Comparison of ENCODE assay signal across 6 cellular contexts in genomic region chrX:155008578-155008977, GRCh38. TPM values are rescaled to one million over a fixed set of nuclear protein-coding genes. Genes with fewer than 3 reads are reported as not detected.
A peak's percentile ranks its signal among the peaks of the same experiment; 100 is the strongest.
DNase-seq lines count a peak whose midpoint lies in the region; ATAC-seq, FAIRE-seq and TF ChIP-seq lines count a peak whose summit lies in the region.
"Not testable (repeated sequence)": the region's sequence is repeated elsewhere in the genome, so short reads cannot be mapped to it uniquely, and the experiment has no call there.

No MANE protein-coding gene starts in this region.

- RAD21 ChIA-PET in GM12878 (lab: Charles Lee; ENCODE audit: unreplicated experiment) = not testable (repeated sequence)

- not testable (repeated sequence) for TF ChIP-seq EP300 in GM12878 (IDR thresholded peaks at IDR 0.05; ENCODE audit: borderline replicate concordance in 1 of 2, control insufficient read depth in 1 of 2, low read depth in 2 of 2, low read length in 2 of 2); HepG2 (IDR thresholded peaks at IDR 0.05; ENCODE audit: low read depth in 2 of 2, low read length in 2 of 2); HepG2 (CRISPR knock-in tag; IDR thresholded peaks at IDR 0.05; ENCODE audit: borderline replicate concordance)

- TF ChIP-seq POLR2A in GM12891 (IDR thresholded peaks at IDR 0.05; ENCODE audit: low read depth, low read length); GM12878 (IDR thresholded peaks at IDR 0.05; ENCODE audit: low read depth, low read length); endothelial cell of umbilical vein (IDR thresholded peaks at IDR 0.05; ENCODE audit: low read depth, low read length); HepG2 (IDR thresholded peaks at IDR 0.05; ENCODE audit: insufficient read depth in 1 of 2, low read depth in 2 of 2, low read length in 2 of 2); gastrocnemius medialis (IDR thresholded peaks at IDR 0.05): not testable (repeated sequence)

- SMC1A ChIA-PET in GM12878 (lab: Charles Lee; ENCODE audit: uncharacterized antibody, unreplicated experiment) = not testable (repeated sequence)

- not testable (repeated sequence) for H2AFZ ChIP-seq in GM12878 (ENCODE audit: control insufficient read depth, low read depth, low read length); endothelial cell of umbilical vein (ENCODE audit: low read depth, low read length); HepG2 (ENCODE audit: low read length)

- H3K27me3 ChIP-seq in Panc1 (ENCODE audit: control insufficient read depth, insufficient read depth, low read length); GM12878 (replicated peaks in 1 of 2; ENCODE audit: control insufficient read depth in 2 of 2, insufficient read depth in 2 of 2, low read length in 1 of 2); endothelial cell of umbilical vein (ENCODE audit: control insufficient read depth in 2 of 2, insufficient read depth in 2 of 2, low read length in 2 of 2); HepG2 (ENCODE audit: control insufficient read depth in 1 of 2, insufficient read depth in 2 of 2, low read length in 2 of 2); gastrocnemius medialis: not testable (repeated sequence)

- not testable (repeated sequence) for TF ChIP-seq CTCF in Panc1 (IDR thresholded peaks at IDR 0.05); GM12878 (IDR thresholded peaks at IDR 0.05 in 2 of 3, conservative IDR thresholded peaks at IDR 0.05 in 1 of 3; ENCODE audit: control insufficient read depth in 2 of 3, extremely low read depth in 1 of 3, insufficient read depth in 1 of 3, low read depth in 3 of 3, low read length in 3 of 3); endothelial cell of umbilical vein (IDR thresholded peaks at IDR 0.05; ENCODE audit: extremely low read depth in 1 of 2, insufficient read depth in 1 of 2, low read depth in 1 of 2, low read length in 2 of 2); HepG2 (CRISPR knock-in tag; IDR thresholded peaks at IDR 0.05); gastrocnemius medialis (IDR thresholded peaks at IDR 0.05 in 4 of 5, conservative IDR thresholded peaks at IDR 0.05 in 1 of 5)

- not testable (repeated sequence) for H3K4me3 ChIP-seq in Panc1 (ENCODE audit: low read depth in 2 of 2, low read length in 2 of 2); GM12878; endothelial cell of umbilical vein (replicated peaks in 1 of 3; ENCODE audit: insufficient read depth in 1 of 3, low read depth in 1 of 3, low read length in 3 of 3); HepG2 (replicated peaks in 1 of 3; ENCODE audit: insufficient read depth in 1 of 3, low read depth in 2 of 3, low read length in 3 of 3); gastrocnemius medialis

- H3K9ac ChIP-seq in GM12878 (ENCODE audit: control insufficient read depth, insufficient read depth, low read length); endothelial cell of umbilical vein (replicated peaks; ENCODE audit: extremely low read depth, insufficient read depth, low read length); HepG2 (ENCODE audit: insufficient read depth, low read depth, low read length): not testable (repeated sequence)

- not testable (repeated sequence) for H3K9me3 ChIP-seq in Panc1 (ENCODE audit: control insufficient read depth, insufficient read depth, low read depth, low read length); GM12878 (replicated peaks; ENCODE audit: control insufficient read depth, insufficient read depth, low read length); endothelial cell of umbilical vein (replicated peaks; ENCODE audit: control insufficient read depth, insufficient read depth, low read length); HepG2 (ENCODE audit: low read length); gastrocnemius medialis

- 100% methylated on average over 6 of the region's 12 CpGs for WGBS in GM12878 (ENCODE audit: insufficient coverage, insufficient replicate concordance, low lambda C conversion rate, missing lambda C conversion rate)
- WGBS in HepG2 (ENCODE audit: low lambda C conversion rate) = no CpG with 5 or more reads among the region's 12 CpGs

- H4K20me1 ChIP-seq in GM12878 (ENCODE audit: control insufficient read depth, insufficient read depth); endothelial cell of umbilical vein (replicated peaks; ENCODE audit: control insufficient read depth, extremely low read depth, insufficient read depth, low read length); HepG2 (ENCODE audit: insufficient read depth, low read length): not testable (repeated sequence)

- in situ Hi-C loops in Panc1 (cut with HindIII; ENCODE audit: low pct_unique_long_range_greater_than_20kb, low sequenced_read_pairs); GM12878 (cut with MboI); HepG2 (cut with HindIII; ENCODE audit: extremely low pct_ligation_motif_present, low pct_unique_long_range_greater_than_20kb); gastrocnemius medialis (cut with MboI; ENCODE audit: low sequenced_read_pairs in 4 of 4): not testable (repeated sequence)

- CTCF ChIA-PET in Panc1 (lab: Charles Lee); GM12878 (lab: Yijun Ruan, JAX); endothelial cell of umbilical vein (lab: Charles Lee); HepG2 (lab: Yijun Ruan, JAX; ENCODE audit: low intra/inter-chr PET ratio, low total read pairs): not testable (repeated sequence)

- H3K4me1 ChIP-seq in Panc1 (ENCODE audit: control insufficient read depth, insufficient read depth, low read length); GM12878 (ENCODE audit: control insufficient read depth, insufficient read depth, low read length); endothelial cell of umbilical vein (ENCODE audit: control insufficient read depth, extremely low read depth, insufficient read depth, low read length); gastrocnemius medialis: not testable (repeated sequence)
- peaks cover 20% of the 10 kb centered on the region for H3K4me1 ChIP-seq in HepG2 (ENCODE audit: insufficient read depth, low read length)

- H3K9me1 ChIP-seq in endothelial cell of umbilical vein (replicated peaks; ENCODE audit: control insufficient read depth, extremely low read depth, insufficient read depth, low read length) = not testable (repeated sequence)

- intact Hi-C loops in Panc1 (cut with micrococcal nuclease; ENCODE audit: unreplicated experiment); GM12878 (cut with micrococcal nuclease; ENCODE audit: unreplicated experiment); endothelial cell of umbilical vein (cut with micrococcal nuclease); HepG2 (cut with micrococcal nuclease; ENCODE audit: unreplicated experiment); gastrocnemius medialis (cut with DNase I; ENCODE audit: low total_unique reads): not testable (repeated sequence)

- not testable (repeated sequence) for TF ChIP-seq RAD21 in GM12878 (IDR thresholded peaks at IDR 0.05; ENCODE audit: insufficient read depth, low read depth, low read length); HepG2 (CRISPR knock-in tag; IDR thresholded peaks at IDR 0.05)

- not testable (repeated sequence) for BruUV-seq in Panc1 (replicated peaks; lab: Mats Ljungman, UMichigan); GM12878 (replicated peaks; lab: Mats Ljungman, UMichigan); endothelial cell of umbilical vein (replicated peaks; lab: Mats Ljungman, UMichigan); HepG2 (replicated peaks; lab: Mats Ljungman, UMichigan)

- DNase-seq in GM12891 (ENCODE audit: insufficient read length, low spot score); Panc1 (ENCODE audit: low read depth, low spot score); GM12878 (ENCODE audit: low read depth, low spot score); endothelial cell of umbilical vein (ENCODE audit: low read depth, low spot score); HepG2 (ENCODE audit: low spot score); gastrocnemius medialis: not testable (repeated sequence)

- not testable (repeated sequence) for H3K79me2 ChIP-seq in GM12878 (ENCODE audit: control insufficient read depth, insufficient read depth, low read length); endothelial cell of umbilical vein (ENCODE audit: control insufficient read depth, insufficient read depth, low read length); HepG2 (ENCODE audit: insufficient read depth, low read length)

- not testable (repeated sequence) for H3K27ac ChIP-seq in Panc1 (ENCODE audit: low read length); GM12878 (ENCODE audit: control insufficient read depth, insufficient read depth); endothelial cell of umbilical vein (ENCODE audit: insufficient read depth, low read depth, low read length); HepG2 (ENCODE audit: extremely low read length, insufficient read depth, low read length)
- peak overlapping the region in 3 of 4 donors; percentile 58 to 68 (median 65) for H3K27ac ChIP-seq in gastrocnemius medialis

- not testable (repeated sequence) for H3K4me2 ChIP-seq in GM12878 (ENCODE audit: control insufficient read depth, insufficient read depth); endothelial cell of umbilical vein (ENCODE audit: insufficient read depth, low read length); HepG2 (ENCODE audit: low read depth, low read length)

- dilution Hi-C loops in endothelial cell of umbilical vein (cut with MboI; ENCODE audit: extremely low pct_ligation_motif_present, low sequenced_read_pairs) = not testable (repeated sequence)

- peak; percentile 92 for ATAC-seq in Panc1
- peak; percentile 40; the same call in 2 of the 3 replicates for ATAC-seq in GM12878
- peak; percentile 40; the same call in 2 of the 3 replicates for ATAC-seq in HepG2
- not testable (repeated sequence) for ATAC-seq in gastrocnemius medialis

- FAIRE-seq in GM12891 (lab: Jason Lieb, UNC) (peak; percentile 89), endothelial cell of umbilical vein (lab: Jason Lieb, UNC) (peak; percentile 89)
- FAIRE-seq in GM12878 (lab: Jason Lieb, UNC); HepG2 (lab: Jason Lieb, UNC): not testable (repeated sequence)

- not testable (repeated sequence) for H3K36me3 ChIP-seq in Panc1 (ENCODE audit: control insufficient read depth, insufficient read depth, low read length); GM12878 (ENCODE audit: control insufficient read depth in 2 of 2, insufficient read depth in 2 of 2, low read length in 1 of 2); endothelial cell of umbilical vein (ENCODE audit: control insufficient read depth in 2 of 2, extremely low read depth in 1 of 2, insufficient read depth in 2 of 2, low read length in 2 of 2); HepG2 (replicated peaks in 1 of 2; ENCODE audit: control insufficient read depth in 1 of 2, insufficient read depth in 2 of 2, low read length in 2 of 2); gastrocnemius medialis

- POLR2A ChIA-PET in Panc1 (lab: Charles Lee); GM12878 (lab: Charles Lee); endothelial cell of umbilical vein (lab: Charles Lee); HepG2 (lab: Yijun Ruan, JAX): not testable (repeated sequence)

RNA-seq across cellular contexts. Expression of gene F8, which starts 13.9 kb away (rescaled TPM):
- polyA plus RNA-seq in GM12891 (2012; ENCODE audit: low read depth, missing spikeins) = 5.9 TPM
- total RNA-seq in Panc1 (2021; ENCODE audit: unreplicated experiment) (12.4 TPM), GM12878 (2014; rRNA removed) (5.1 and 5.3 TPM in 2 replicates), GM12878 (2014; rRNA removed; fragmentation: Illumina TruSeq; extraction: Trizol) (3.8 and 4.8 TPM in 2 replicates), GM12878 (2021) (4.5 and 5.0 TPM in 2 replicates), endothelial cell of umbilical vein (0.67 and 1.1 TPM in 2 replicates), HepG2 (2016; rRNA removed; fragmentation: Illumina TruSeq; extraction: Trizol) (0.21 and 0.29 TPM in 2 replicates), gastrocnemius medialis (10 to 100 TPM; 23.3 to 33.7 (median 28.2) TPM)
- 11.2 TPM for polyA plus RNA-seq in Panc1 (2012; ENCODE audit: insufficient read length)
- total RNA-seq in GM12878 (2013; cell fraction: nucleolus; rRNA removed) = 5.2 and 5.9 TPM in 2 replicates
- polyA plus RNA-seq in GM12878 (2011; ENCODE audit: low read depth) = 2.8 TPM
- polyA plus RNA-seq in GM12878 (2011; rRNA removed) (8.1 and 11.9 TPM in 2 replicates), GM12878 (2014; fragmentation: Illumina TruSeq; extraction: Trizol) (6.4 and 7.4 TPM in 2 replicates), GM12878 (2014; fragmentation: Nextera tagmentation; extraction: Ambion mirVana) (1 to 10 TPM; 3.0 to 3.7 TPM), GM12878 (2014; rRNA removed) (4.1 and 4.9 TPM in 2 replicates), GM12878 (2016; fragmentation: Nextera tagmentation; extraction: Ambion mirVana) (1 to 10 TPM; 6.1 to 7.1 TPM), endothelial cell of umbilical vein (0.53 and 0.62 TPM in 2 replicates), HepG2 (2011; rRNA removed) (0.37 and 0.61 TPM in 2 replicates)
- 5.7 and 6.6 TPM in 2 replicates for polyA plus RNA-seq in GM12878 (2011; cell fraction: cytosol; rRNA removed)
- polyA plus RNA-seq in GM12878 (2011; cell fraction: nucleus; rRNA removed) = 2.8 and 4.1 TPM in 2 replicates
- polyA plus RNA-seq in GM12878 (2012) = 3.9 and 5.7 TPM in 2 replicates
- 6.6 and 7.1 TPM in 2 replicates for polyA minus RNA-seq in GM12878 (2011; rRNA and poly(A)+ RNA removed)
- 1.3 and 1.8 TPM in 2 replicates for polyA minus RNA-seq in GM12878 (2011; cell fraction: cytosol; rRNA and poly(A)+ RNA removed)
- 2.4 and 2.5 TPM in 2 replicates for polyA minus RNA-seq in GM12878 (2011; cell fraction: nucleus; rRNA and poly(A)+ RNA removed)
- polyA plus RNA-seq in endothelial cell of umbilical vein (2011; cell fraction: cytosol; rRNA removed) = 0.56 and 0.80 TPM in 2 replicates
- polyA plus RNA-seq in endothelial cell of umbilical vein (2011; cell fraction: nucleus; rRNA removed) = 0.36 and 0.55 TPM in 2 replicates
- 0.40 and 0.79 TPM in 2 replicates for polyA plus RNA-seq in endothelial cell of umbilical vein (2012)
- 1.0 and 1.2 TPM in 2 replicates for polyA minus RNA-seq in endothelial cell of umbilical vein
- polyA minus RNA-seq in endothelial cell of umbilical vein (2011; cell fraction: cytosol; rRNA and poly(A)+ RNA removed) = 1.4 TPM
- 0.72 and 1.5 TPM in 2 replicates for polyA minus RNA-seq in endothelial cell of umbilical vein (2011; cell fraction: nucleus; rRNA and poly(A)+ RNA removed)
- total RNA-seq in HepG2 (2016; cell fraction: cytosol; rRNA removed; fragmentation: Illumina TruSeq; extraction: Trizol; ENCODE audit: low read depth) = 0.10 TPM in 1 of 2 replicates, not detected in the other
- 0.13 and 0.76 TPM in 2 replicates for total RNA-seq in HepG2 (2016; cell fraction: insoluble cytoplasmic fraction; rRNA removed; fragmentation: Illumina TruSeq; extraction: Trizol)
- total RNA-seq in HepG2 (2016; cell fraction: membrane; rRNA removed; fragmentation: Illumina TruSeq; extraction: Trizol) = 0.34 and 0.40 TPM in 2 replicates
- 0.43 and 0.47 TPM in 2 replicates for total RNA-seq in HepG2 (2016; cell fraction: nucleus; rRNA removed; fragmentation: Illumina TruSeq; extraction: Trizol)
- polyA plus RNA-seq in HepG2 (2011; cell fraction: cytosol; rRNA removed) = 0.27 and 0.32 TPM in 2 replicates
- 0.19 and 0.23 TPM in 2 replicates for polyA plus RNA-seq in HepG2 (2011; cell fraction: nucleus; rRNA removed)
- polyA plus RNA-seq in HepG2 (2012) = 0.15 and 0.30 TPM in 2 replicates
- polyA plus RNA-seq in HepG2 (2016; cell fraction: cytosol; fragmentation: Illumina TruSeq; extraction: Trizol; ENCODE audit: low read depth) = 0.12 and 0.15 TPM in 2 replicates
- polyA plus RNA-seq in HepG2 (2016; cell fraction: insoluble cytoplasmic fraction; fragmentation: Illumina TruSeq; extraction: Trizol; ENCODE audit: low read depth) = 0.32 and 0.61 TPM in 2 replicates
- 0.24 and 0.27 TPM in 2 replicates for polyA plus RNA-seq in HepG2 (2016; cell fraction: membrane; fragmentation: Illumina TruSeq; extraction: Trizol; ENCODE audit: low read depth)
- polyA plus RNA-seq in HepG2 (2016; cell fraction: nucleus; fragmentation: Illumina TruSeq; extraction: Trizol; ENCODE audit: insufficient read depth, low read depth) = 0.17 and 0.18 TPM in 2 replicates
- polyA minus RNA-seq in HepG2 (2011; rRNA and poly(A)+ RNA removed; ENCODE audit: low replicate concordance) = 0.72 and 2.8 TPM in 2 replicates
- polyA minus RNA-seq in HepG2 (2011; cell fraction: cytosol; rRNA and poly(A)+ RNA removed) = 0.49 TPM in 1 of 2 replicates, not detected in the other
- polyA minus RNA-seq in HepG2 (2011; cell fraction: nucleus; rRNA and poly(A)+ RNA removed) = 0.52 and 0.75 TPM in 2 replicates

RNA-seq across cellular contexts. Expression of gene FUNDC2, which starts 18.1 kb away (rescaled TPM):
- 104 TPM for polyA plus RNA-seq in GM12891 (2012; ENCODE audit: low read depth, missing spikeins)
- total RNA-seq in Panc1 (2021; ENCODE audit: unreplicated experiment) (68.8 TPM), GM12878 (2014; rRNA removed) (70.5 and 89.0 TPM in 2 replicates), GM12878 (2014; rRNA removed; fragmentation: Illumina TruSeq; extraction: Trizol) (116 and 118 TPM in 2 replicates), GM12878 (2021) (105 and 106 TPM in 2 replicates), endothelial cell of umbilical vein (53.3 TPM in 2 replicates), HepG2 (2016; rRNA removed; fragmentation: Illumina TruSeq; extraction: Trizol) (65.3 and 81.6 TPM in 2 replicates), gastrocnemius medialis (100 to 1,000 TPM; 141 to 267 (median 183) TPM)
- 42.6 TPM for polyA plus RNA-seq in Panc1 (2012; ENCODE audit: insufficient read length)
- total RNA-seq in GM12878 (2013; cell fraction: nucleolus; rRNA removed) = 18.8 and 21.1 TPM in 2 replicates
- polyA plus RNA-seq in GM12878 (2011; ENCODE audit: low read depth) = 60.2 TPM
- polyA plus RNA-seq in GM12878 (2011; rRNA removed) (353 and 397 TPM in 2 replicates), GM12878 (2014; fragmentation: Illumina TruSeq; extraction: Trizol) (175 and 235 TPM in 2 replicates), GM12878 (2014; fragmentation: Nextera tagmentation; extraction: Ambion mirVana) (100 to 1,000 TPM; 232 to 285 TPM), GM12878 (2014; rRNA removed) (114 and 115 TPM in 2 replicates), GM12878 (2016; fragmentation: Nextera tagmentation; extraction: Ambion mirVana) (100 to 1,000 TPM; 165 to 166 TPM), endothelial cell of umbilical vein (65.6 and 80.8 TPM in 2 replicates), HepG2 (2011; rRNA removed) (92.9 and 109 TPM in 2 replicates)
- 234 and 319 TPM in 2 replicates for polyA plus RNA-seq in GM12878 (2011; cell fraction: cytosol; rRNA removed)
- 98.3 and 154 TPM in 2 replicates for polyA plus RNA-seq in GM12878 (2011; cell fraction: nucleus; rRNA removed)
- 68.1 and 85.7 TPM in 2 replicates for polyA plus RNA-seq in GM12878 (2012)
- 93.4 and 98.9 TPM in 2 replicates for polyA minus RNA-seq in GM12878 (2011; rRNA and poly(A)+ RNA removed)
- polyA minus RNA-seq in GM12878 (2011; cell fraction: cytosol; rRNA and poly(A)+ RNA removed) = 14.0 and 20.4 TPM in 2 replicates
- polyA minus RNA-seq in GM12878 (2011; cell fraction: nucleus; rRNA and poly(A)+ RNA removed) = 19.3 and 23.0 TPM in 2 replicates
- 71.1 and 87.6 TPM in 2 replicates for polyA plus RNA-seq in endothelial cell of umbilical vein (2011; cell fraction: cytosol; rRNA removed)
- 34.6 and 36.1 TPM in 2 replicates for polyA plus RNA-seq in endothelial cell of umbilical vein (2011; cell fraction: nucleus; rRNA removed)
- polyA plus RNA-seq in endothelial cell of umbilical vein (2012) = 68.5 and 75.6 TPM in 2 replicates
- polyA minus RNA-seq in endothelial cell of umbilical vein = 28.9 and 47.9 TPM in 2 replicates
- polyA minus RNA-seq in endothelial cell of umbilical vein (2011; cell fraction: cytosol; rRNA and poly(A)+ RNA removed) = 23.7 TPM
- polyA minus RNA-seq in endothelial cell of umbilical vein (2011; cell fraction: nucleus; rRNA and poly(A)+ RNA removed) = 17.1 and 21.3 TPM in 2 replicates
- 48.9 and 60.1 TPM in 2 replicates for total RNA-seq in HepG2 (2016; cell fraction: cytosol; rRNA removed; fragmentation: Illumina TruSeq; extraction: Trizol; ENCODE audit: low read depth)
- 66.6 and 82.1 TPM in 2 replicates for total RNA-seq in HepG2 (2016; cell fraction: insoluble cytoplasmic fraction; rRNA removed; fragmentation: Illumina TruSeq; extraction: Trizol)
- 83.8 and 87.5 TPM in 2 replicates for total RNA-seq in HepG2 (2016; cell fraction: membrane; rRNA removed; fragmentation: Illumina TruSeq; extraction: Trizol)
- total RNA-seq in HepG2 (2016; cell fraction: nucleus; rRNA removed; fragmentation: Illumina TruSeq; extraction: Trizol) = 23.8 and 26.8 TPM in 2 replicates
- 68.4 and 100 TPM in 2 replicates for polyA plus RNA-seq in HepG2 (2011; cell fraction: cytosol; rRNA removed)
- 24.9 and 29.2 TPM in 2 replicates for polyA plus RNA-seq in HepG2 (2011; cell fraction: nucleus; rRNA removed)
- 88.7 and 108 TPM in 2 replicates for polyA plus RNA-seq in HepG2 (2012)
- 64.9 and 80.1 TPM in 2 replicates for polyA plus RNA-seq in HepG2 (2016; cell fraction: cytosol; fragmentation: Illumina TruSeq; extraction: Trizol; ENCODE audit: low read depth)
- 77.6 and 82.3 TPM in 2 replicates for polyA plus RNA-seq in HepG2 (2016; cell fraction: insoluble cytoplasmic fraction; fragmentation: Illumina TruSeq; extraction: Trizol; ENCODE audit: low read depth)
- 81.0 and 84.5 TPM in 2 replicates for polyA plus RNA-seq in HepG2 (2016; cell fraction: membrane; fragmentation: Illumina TruSeq; extraction: Trizol; ENCODE audit: low read depth)
- polyA plus RNA-seq in HepG2 (2016; cell fraction: nucleus; fragmentation: Illumina TruSeq; extraction: Trizol; ENCODE audit: insufficient read depth, low read depth) = 43.9 and 46.2 TPM in 2 replicates
- 35.6 and 56.8 TPM in 2 replicates for polyA minus RNA-seq in HepG2 (2011; rRNA and poly(A)+ RNA removed; ENCODE audit: low replicate concordance)
- 13.1 and 17.3 TPM in 2 replicates for polyA minus RNA-seq in HepG2 (2011; cell fraction: cytosol; rRNA and poly(A)+ RNA removed)
- polyA minus RNA-seq in HepG2 (2011; cell fraction: nucleus; rRNA and poly(A)+ RNA removed) = 18.0 and 23.9 TPM in 2 replicates
